Comparison of ENCODE assay signal across 1 cellular context in the genomic region with DNA sequence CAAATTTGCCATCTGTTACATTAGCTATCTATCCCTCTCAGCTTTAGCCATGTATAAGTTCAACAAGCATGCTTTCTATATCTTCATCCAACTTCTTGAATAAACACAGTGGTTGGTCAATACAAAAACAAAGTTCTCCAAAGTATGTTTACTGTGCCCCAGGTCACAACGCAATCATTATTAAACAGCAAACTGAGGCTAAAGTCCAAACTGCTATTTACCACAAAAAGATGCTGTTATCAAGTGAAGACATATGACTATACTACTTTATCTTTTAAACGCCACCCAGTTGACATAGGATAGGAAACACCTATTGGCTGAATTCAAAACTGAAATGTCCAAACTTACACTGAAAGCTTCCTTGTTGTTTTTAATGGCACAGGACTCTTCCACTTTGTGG.
TF ChIP-seq lines count a peak whose summit lies in the region.

No MANE protein-coding gene starts in this region.

TF ChIP-seq in HepG2, 621 proteins besides CTCF, POLR2A, EP300 and RAD21 (continued from another document and continues in another):
- TF ChIP-seq ZNF749 (CRISPR knock-in tag; IDR thresholded peaks at IDR 0.05; ENCODE audit: borderline replicate concordance) (peak; percentile 58; the same call in 1 of the 2 replicates), ZFX (CRISPR knock-in tag; IDR thresholded peaks at IDR 0.05; ENCODE audit: low read depth) (no peak), SETDB1 (CRISPR knock-in tag; IDR thresholded peaks at IDR 0.05; ENCODE audit: borderline replicate concordance) (no peak), NBN (conservative IDR thresholded peaks at IDR 0.05) (no peak), HMGXB3 (CRISPR knock-in tag; IDR thresholded peaks at IDR 0.05; ENCODE audit: borderline replicate concordance) (peak; percentile 87), NONO (IDR thresholded peaks at IDR 0.05) (no peak), NONO (CRISPR knock-in tag; conservative IDR thresholded peaks at IDR 0.05) (0 out of 2 replicates have a peak, but pooled peaks have one; percentile 35), TCF7 (IDR thresholded peaks at IDR 0.05; ENCODE audit: low read depth) (no peak), ZNF839 (CRISPR knock-in tag; IDR thresholded peaks at IDR 0.05; ENCODE audit: borderline replicate concordance) (no peak), ZNF205 (CRISPR knock-in tag; IDR thresholded peaks at IDR 0.05) (peak; percentile 56; the same call in 1 of the 2 replicates), ARHGAP35 (CRISPR knock-in tag; IDR thresholded peaks at IDR 0.05; ENCODE audit: borderline replicate concordance) (no peak), HNF4A (CRISPR knock-in tag; IDR thresholded peaks at IDR 0.05) (peak; percentile 97), RXRB (CRISPR knock-in tag; IDR thresholded peaks at IDR 0.05; ENCODE audit: borderline replicate concordance) (peak; percentile 83), ZNF136 (CRISPR knock-in tag; IDR thresholded peaks at IDR 0.05; ENCODE audit: low read depth) (no peak), PCBP1 (IDR thresholded peaks at IDR 0.05; ENCODE audit: borderline replicate concordance, low read depth, low read length) (no peak), ZNF12 (CRISPR knock-in tag; IDR thresholded peaks at IDR 0.05) (peak; percentile 55; the same call in 1 of the 2 replicates), RFXANK (CRISPR knock-in tag; IDR thresholded peaks at IDR 0.05) (peak; percentile 76), ZNF253 (CRISPR knock-in tag; IDR thresholded peaks at IDR 0.05; ENCODE audit: borderline replicate concordance) (no peak), SALL1 (CRISPR knock-in tag; IDR thresholded peaks at IDR 0.05) (peak; percentile 72; the same call in 1 of the 2 replicates), ZNF207 (IDR thresholded peaks at IDR 0.05; ENCODE audit: borderline replicate concordance) (no peak), SAFB2 (CRISPR knock-in tag; IDR thresholded peaks at IDR 0.05; ENCODE audit: borderline replicate concordance, low read depth) (no peak), CHCHD3 (CRISPR knock-in tag; IDR thresholded peaks at IDR 0.05) (no peak), IRX3 (CRISPR knock-in tag; IDR thresholded peaks at IDR 0.05; ENCODE audit: borderline replicate concordance, low read depth) (no peak), SOX13 (IDR thresholded peaks at IDR 0.05) (peak; percentile 54; the same call in 1 of the 2 replicates), SOX13 (CRISPR knock-in tag; conservative IDR thresholded peaks at IDR 0.05 in 1 of 2, IDR thresholded peaks at IDR 0.05 in 1 of 2) (peak in 1 of 2 experiments; percentile 93; a peak in 2 of 4 replicates), NFE2L1 (CRISPR knock-in tag; IDR thresholded peaks at IDR 0.05; ENCODE audit: borderline replicate concordance) (no peak), BCL6 (CRISPR knock-in tag; IDR thresholded peaks at IDR 0.05) (peak; percentile 93), KAT2B (IDR thresholded peaks at IDR 0.05; ENCODE audit: borderline replicate concordance, low read depth, low read length) (no peak), ZSCAN31 (CRISPR knock-in tag; IDR thresholded peaks at IDR 0.05; ENCODE audit: low read depth) (no peak), ZFAT (CRISPR knock-in tag; conservative IDR thresholded peaks at IDR 0.05) (no peak), PHF21A (CRISPR knock-in tag; IDR thresholded peaks at IDR 0.05) (peak; percentile 69; the same call in 1 of the 2 replicates), MLX (CRISPR knock-in tag; IDR thresholded peaks at IDR 0.05) (0 out of 2 replicates have a peak, but pooled peaks have one; percentile 34), ZNF784 (CRISPR knock-in tag; IDR thresholded peaks at IDR 0.05; ENCODE audit: borderline replicate concordance) (no peak), ZFP36L1 (CRISPR knock-in tag; IDR thresholded peaks at IDR 0.05) (peak; percentile 64; the same call in 1 of the 2 replicates), NFE2L2 (IDR thresholded peaks at IDR 0.05; ENCODE audit: low read length) (no peak), ZNF790 (CRISPR knock-in tag; IDR thresholded peaks at IDR 0.05; ENCODE audit: borderline replicate concordance) (no peak), MYNN (CRISPR knock-in tag; IDR thresholded peaks at IDR 0.05; ENCODE audit: low read depth) (no peak), MAX (IDR thresholded peaks at IDR 0.05) (no peak), JUND (CRISPR knock-in tag; IDR thresholded peaks at IDR 0.05) (no peak)
- TF ChIP-seq, protein P1, sequence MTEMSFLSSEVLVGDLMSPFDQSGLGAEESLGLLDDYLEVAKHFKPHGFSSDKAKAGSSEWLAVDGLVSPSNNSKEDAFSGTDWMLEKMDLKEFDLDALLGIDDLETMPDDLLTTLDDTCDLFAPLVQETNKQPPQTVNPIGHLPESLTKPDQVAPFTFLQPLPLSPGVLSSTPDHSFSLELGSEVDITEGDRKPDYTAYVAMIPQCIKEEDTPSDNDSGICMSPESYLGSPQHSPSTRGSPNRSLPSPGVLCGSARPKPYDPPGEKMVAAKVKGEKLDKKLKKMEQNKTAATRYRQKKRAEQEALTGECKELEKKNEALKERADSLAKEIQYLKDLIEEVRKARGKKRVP (CRISPR knock-in tag; IDR thresholded peaks at IDR 0.05): peak in 1 of 2 experiments; percentile 79; a peak in 2 of 4 replicates
- TF ChIP-seq, protein P2, sequence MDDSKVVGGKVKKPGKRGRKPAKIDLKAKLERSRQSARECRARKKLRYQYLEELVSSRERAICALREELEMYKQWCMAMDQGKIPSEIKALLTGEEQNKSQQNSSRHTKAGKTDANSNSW (CRISPR knock-in tag; IDR thresholded peaks at IDR 0.05; ENCODE audit: borderline replicate concordance): no peak
- TF ChIP-seq, protein P3, sequence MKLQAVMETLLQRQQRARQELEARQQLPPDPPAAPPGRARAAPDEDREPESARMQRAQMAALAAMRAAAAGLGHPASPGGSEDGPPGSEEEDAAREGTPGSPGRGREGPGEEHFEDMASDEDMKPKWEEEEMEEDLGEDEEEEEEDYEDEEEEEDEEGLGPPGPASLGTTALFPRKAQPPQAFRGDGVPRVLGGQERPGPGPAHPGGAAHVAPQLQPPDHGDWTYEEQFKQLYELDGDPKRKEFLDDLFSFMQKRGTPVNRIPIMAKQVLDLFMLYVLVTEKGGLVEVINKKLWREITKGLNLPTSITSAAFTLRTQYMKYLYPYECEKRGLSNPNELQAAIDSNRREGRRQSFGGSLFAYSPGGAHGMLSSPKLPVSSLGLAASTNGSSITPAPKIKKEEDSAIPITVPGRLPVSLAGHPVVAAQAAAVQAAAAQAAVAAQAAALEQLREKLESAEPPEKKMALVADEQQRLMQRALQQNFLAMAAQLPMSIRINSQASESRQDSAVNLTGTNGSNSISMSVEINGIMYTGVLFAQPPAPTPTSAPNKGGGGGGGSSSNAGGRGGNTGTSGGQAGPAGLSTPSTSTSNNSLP (IDR thresholded peaks at IDR 0.05; ENCODE audit: low read depth, low read length): peak; percentile 96
- TF ChIP-seq, protein P4, sequence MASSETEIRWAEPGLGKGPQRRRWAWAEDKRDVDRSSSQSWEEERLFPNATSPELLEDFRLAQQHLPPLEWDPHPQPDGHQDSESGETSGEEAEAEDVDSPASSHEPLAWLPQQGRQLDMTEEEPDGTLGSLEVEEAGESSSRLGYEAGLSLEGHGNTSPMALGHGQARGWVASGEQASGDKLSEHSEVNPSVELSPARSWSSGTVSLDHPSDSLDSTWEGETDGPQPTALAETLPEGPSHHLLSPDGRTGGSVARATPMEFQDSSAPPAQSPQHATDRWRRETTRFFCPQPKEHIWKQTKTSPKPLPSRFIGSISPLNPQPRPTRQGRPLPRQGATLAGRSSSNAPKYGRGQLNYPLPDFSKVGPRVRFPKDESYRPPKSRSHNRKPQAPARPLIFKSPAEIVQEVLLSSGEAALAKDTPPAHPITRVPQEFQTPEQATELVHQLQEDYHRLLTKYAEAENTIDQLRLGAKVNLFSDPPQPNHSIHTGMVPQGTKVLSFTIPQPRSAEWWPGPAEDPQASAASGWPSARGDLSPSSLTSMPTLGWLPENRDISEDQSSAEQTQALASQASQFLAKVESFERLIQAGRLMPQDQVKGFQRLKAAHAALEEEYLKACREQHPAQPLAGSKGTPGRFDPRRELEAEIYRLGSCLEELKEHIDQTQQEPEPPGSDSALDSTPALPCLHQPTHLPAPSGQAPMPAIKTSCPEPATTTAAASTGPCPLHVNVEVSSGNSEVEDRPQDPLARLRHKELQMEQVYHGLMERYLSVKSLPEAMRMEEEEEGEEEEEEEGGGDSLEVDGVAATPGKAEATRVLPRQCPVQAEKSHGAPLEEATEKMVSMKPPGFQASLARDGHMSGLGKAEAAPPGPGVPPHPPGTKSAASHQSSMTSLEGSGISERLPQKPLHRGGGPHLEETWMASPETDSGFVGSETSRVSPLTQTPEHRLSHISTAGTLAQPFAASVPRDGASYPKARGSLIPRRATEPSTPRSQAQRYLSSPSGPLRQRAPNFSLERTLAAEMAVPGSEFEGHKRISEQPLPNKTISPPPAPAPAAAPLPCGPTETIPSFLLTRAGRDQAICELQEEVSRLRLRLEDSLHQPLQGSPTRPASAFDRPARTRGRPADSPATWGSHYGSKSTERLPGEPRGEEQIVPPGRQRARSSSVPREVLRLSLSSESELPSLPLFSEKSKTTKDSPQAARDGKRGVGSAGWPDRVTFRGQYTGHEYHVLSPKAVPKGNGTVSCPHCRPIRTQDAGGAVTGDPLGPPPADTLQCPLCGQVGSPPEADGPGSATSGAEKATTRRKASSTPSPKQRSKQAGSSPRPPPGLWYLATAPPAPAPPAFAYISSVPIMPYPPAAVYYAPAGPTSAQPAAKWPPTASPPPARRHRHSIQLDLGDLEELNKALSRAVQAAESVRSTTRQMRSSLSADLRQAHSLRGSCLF (CRISPR knock-in tag; IDR thresholded peaks at IDR 0.05; ENCODE audit: borderline replicate concordance): no peak
- TF ChIP-seq, protein P5, sequence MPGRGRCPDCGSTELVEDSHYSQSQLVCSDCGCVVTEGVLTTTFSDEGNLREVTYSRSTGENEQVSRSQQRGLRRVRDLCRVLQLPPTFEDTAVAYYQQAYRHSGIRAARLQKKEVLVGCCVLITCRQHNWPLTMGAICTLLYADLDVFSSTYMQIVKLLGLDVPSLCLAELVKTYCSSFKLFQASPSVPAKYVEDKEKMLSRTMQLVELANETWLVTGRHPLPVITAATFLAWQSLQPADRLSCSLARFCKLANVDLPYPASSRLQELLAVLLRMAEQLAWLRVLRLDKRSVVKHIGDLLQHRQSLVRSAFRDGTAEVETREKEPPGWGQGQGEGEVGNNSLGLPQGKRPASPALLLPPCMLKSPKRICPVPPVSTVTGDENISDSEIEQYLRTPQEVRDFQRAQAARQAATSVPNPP (CRISPR knock-in tag; IDR thresholded peaks at IDR 0.05): 0 out of 2 replicates have a peak, but pooled peaks have one; percentile 48
- TF ChIP-seq, protein P6, sequence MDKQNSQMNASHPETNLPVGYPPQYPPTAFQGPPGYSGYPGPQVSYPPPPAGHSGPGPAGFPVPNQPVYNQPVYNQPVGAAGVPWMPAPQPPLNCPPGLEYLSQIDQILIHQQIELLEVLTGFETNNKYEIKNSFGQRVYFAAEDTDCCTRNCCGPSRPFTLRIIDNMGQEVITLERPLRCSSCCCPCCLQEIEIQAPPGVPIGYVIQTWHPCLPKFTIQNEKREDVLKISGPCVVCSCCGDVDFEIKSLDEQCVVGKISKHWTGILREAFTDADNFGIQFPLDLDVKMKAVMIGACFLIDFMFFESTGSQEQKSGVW (CRISPR knock-in tag; IDR thresholded peaks at IDR 0.05; ENCODE audit: borderline replicate concordance): no peak
